ENCODE assay signal across 1 cellular context in genomic region chr18:11818486-11819203, GRCh38.
TF ChIP-seq lines count a peak whose summit lies in the region.

No MANE protein-coding gene starts in this region.

TF ChIP-seq in K562, 482 proteins besides CTCF, POLR2A, EP300 and RAD21:
- TF ChIP-seq HOMEZ (CRISPR knock-in tag; IDR thresholded peaks at IDR 0.05) (no peak), E2F6 (IDR thresholded peaks at IDR 0.05; ENCODE audit: borderline replicate concordance in 1 of 2, extremely low read depth in 1 of 2, insufficient read depth in 1 of 2, insufficient read length in 1 of 2, low read depth in 1 of 2, low read length in 1 of 2, poor library complexity in 1 of 2, severe bottlenecking in 1 of 2) (no peak), CREB1 (IDR thresholded peaks at IDR 0.05) (no peak), CREB1 (CRISPR knock-in tag; IDR thresholded peaks at IDR 0.05) (no peak), MTA2 (IDR thresholded peaks at IDR 0.05; ENCODE audit: low read depth) (no peak), TGIF2 (CRISPR knock-in tag; IDR thresholded peaks at IDR 0.05) (no peak), HNRNPL (IDR thresholded peaks at IDR 0.05; ENCODE audit: low read depth, low read length) (no peak), NR0B1 (IDR thresholded peaks at IDR 0.05; ENCODE audit: partially characterized antibody) (no peak), BMI1 (IDR thresholded peaks at IDR 0.05; ENCODE audit: low read length) (no peak), FOXP4 (CRISPR knock-in tag; IDR thresholded peaks at IDR 0.05; ENCODE audit: borderline replicate concordance) (no peak), SFPQ (IDR thresholded peaks at IDR 0.05; ENCODE audit: low read depth, low read length) (no peak), DEAF1 (CRISPR knock-in tag; IDR thresholded peaks at IDR 0.05) (no peak), FOXP1 (CRISPR knock-in tag; IDR thresholded peaks at IDR 0.05) (no peak), ZNF212 (CRISPR knock-in tag; IDR thresholded peaks at IDR 0.05) (no peak)
TF ChIP-seq in K562: peak in this region for 0.
